1 cellular context compared by ENCODE assay signal in genomic region chr17:68199837-68200688, GRCh38.
TF ChIP-seq lines count a peak whose summit lies in the region.

No MANE protein-coding gene starts in this region.

TF ChIP-seq in H1, 55 proteins besides CTCF, POLR2A, EP300 and RAD21 (continued from another document):
- TF ChIP-seq CTBP2 (IDR thresholded peaks at IDR 0.05; ENCODE audit: borderline replicate concordance, insufficient read depth, insufficient read length, low read length) (no peak), NRF1 (IDR thresholded peaks at IDR 0.05; ENCODE audit: low read depth, low read length) (no peak), RXRA (IDR thresholded peaks at IDR 0.05; ENCODE audit: insufficient read depth, low read depth, low read length) (no peak)
TF ChIP-seq in H1: peak in this region for 0.
